ENCODE assay signal across 10 cellular contexts in genomic region chr17:55266051-55266957, GRCh38. TPM values are rescaled to one million over a fixed set of nuclear protein-coding genes. Genes with fewer than 3 reads are reported as not detected.
DNase-seq lines count a peak whose midpoint lies in the region; ATAC-seq and TF ChIP-seq lines count a peak whose summit lies in the region.
"Had no signal": no experiment of that assay in that cellular context is flagged by ENCODE, and none has a peak within 500 bp of the region (broad histone marks: within the 10 kb centered on the region; RNA-seq: fewer than 3 reads in every experiment).

No MANE protein-coding gene starts in this region.

- H3K4me3 Mint-ChIP-seq in neural crest cell = peak overlapping the region; percentile 28

- H3K9me3 ChIP-seq in OCI-LY3 (ENCODE audit: insufficient read depth, low read length) = peaks cover 3% of the 10 kb centered on the region; the same call in 1 of the 2 replicates

- peak overlapping the region; percentile 22 for H3K27ac ChIP-seq in C4-2B
- no peak overlapping the region for H3K27ac ChIP-seq in OCI-LY3 (ENCODE audit: low read length)

- intact Hi-C loops in head of caudate nucleus (cut with DNase I) = no loop called here

- peaks cover 3% of the 10 kb centered on the region; the same call in 1 of the 2 replicates for H4K20me1 ChIP-seq in OCI-LY3 (ENCODE audit: insufficient read depth, low read length)

- H3K27ac Mint-ChIP-seq in neural crest cell (ENCODE audit: unreplicated experiment) = no peak overlapping the region

- peaks cover 13% of the 10 kb centered on the region; the same call in 1 of the 2 replicates for H3K4me1 ChIP-seq in OCI-LY3 (ENCODE audit: low read length)

- H2AFZ ChIP-seq in OCI-LY3 (ENCODE audit: low read depth, low read length) = no peak overlapping the region

- 0 out of 2 replicates have a peak, but pooled peaks cover 2% of the 10 kb centered on the region for H3K27me3 ChIP-seq in OCI-LY3 (ENCODE audit: low read depth, low read length)

- ATAC-seq in GM21526 (IDR thresholded peaks at IDR 0.05; ENCODE audit: low FRiP score, unreplicated experiment) (no peak), HG02852 (IDR thresholded peaks at IDR 0.05; ENCODE audit: unreplicated experiment) (no peak)

- H3K4me1 Mint-ChIP-seq in neural crest cell = peaks cover 11% of the 10 kb centered on the region

- H3K9ac ChIP-seq in OCI-LY3 (ENCODE audit: low read length) = peak overlapping the region; percentile 65

- peak in 24 of 42 donors; percentile 18 to 60 (median 42) for DNase-seq in head of caudate nucleus
- no peak for DNase-seq in neural crest cell (ENCODE audit: low read depth, low spot score)
- no peak for DNase-seq in D341Med (ENCODE audit: low spot score)
- DNase-seq in GM19240 (ENCODE audit: insufficient read length, low spot score) = no peak
- DNase-seq: foreskin melanocyte, NCI-H1417 treated with DMSO at 0.1 percent for 48 hours had no signal

- TF ChIP-seq CTCF in C4-2B (conservative IDR thresholded peaks at IDR 0.05) (no peak), OCI-LY3 (IDR thresholded peaks at IDR 0.05; ENCODE audit: low read depth, low read length) (no peak), neural crest cell (conservative IDR thresholded peaks at IDR 0.05) (no peak)

- peaks cover 39% of the 10 kb centered on the region for H3K79me2 ChIP-seq in OCI-LY3 (ENCODE audit: low read length)

- peaks cover 91% of the 10 kb centered on the region for H3K27me3 Mint-ChIP-seq in neural crest cell (ENCODE audit: low read depth)

- H3K4me3 ChIP-seq in OCI-LY3 (ENCODE audit: low read length) = peak overlapping the region; percentile 80

- peak overlapping the region; percentile 54 for H3K4me2 ChIP-seq in OCI-LY3 (ENCODE audit: low read length)

- H3K9me3 Mint-ChIP-seq in neural crest cell = peaks cover 4% of the 10 kb centered on the region

- peaks cover 4% of the 10 kb centered on the region for H3K36me3 Mint-ChIP-seq in neural crest cell (ENCODE audit: low read depth)

- peaks cover 7% of the 10 kb centered on the region for H3K36me3 ChIP-seq in OCI-LY3 (replicated peaks; ENCODE audit: low read depth, low read length)

RNA-seq across cellular contexts. Expression of gene HLF, which starts 1.5 kb away (rescaled TPM):
- total RNA-seq in neural crest cell = not detected in 2 replicates

Comparison
In these comparisons a context has a peak if more than half of its experiments do, and no peak if none do; other contexts are left out.
1. DNase-seq: peak in head of caudate nucleus (24 of 42); none in neural crest cell (single experiment), D341Med (single experiment) and GM19240 (single experiment).